Comparison of ENCODE assay signal across 16 cellular contexts in genomic region chr6:27114792-27115191, GRCh38.
DNase-seq lines count a peak whose midpoint lies in the region; ATAC-seq, FAIRE-seq and TF ChIP-seq lines count a peak whose summit lies in the region.
"Had no signal": no experiment of that assay in that cellular context is flagged by ENCODE, and none has a peak within 500 bp of the region (broad histone marks: within the 10 kb centered on the region; RNA-seq: fewer than 3 reads in every experiment).

No MANE protein-coding gene starts in this region.

- in situ Hi-C loops in K562 (cut with MboI): loop anchor here (25.0 kb wide), 1 partner anchor 777 kb away; no protein-coding TSS in a partner anchor

- no peak overlapping the region for H3K4me3 Mint-ChIP-seq in stimulated activated naive CD8-positive, alpha-beta T cell treated with anti-CD3 and anti-CD28 coated beads, Interleukin-15, amount 100 ng/mL, for 72 hours
- H3K4me3 Mint-ChIP-seq: B cell; CD4-positive, alpha-beta T cell; GM23338 had no signal

- H3K27me3 ChIP-seq in MM.1S (replicated peaks; ENCODE audit: insufficient read depth, low read length) (no peaks in the 10 kb centered on the region), K562 (ENCODE audit: control insufficient read depth in 2 of 2, insufficient read depth in 2 of 2, low read length in 2 of 2) (no peaks in the 10 kb centered on the region), colonic mucosa (no peaks in the 10 kb centered on the region)

- H3K4me3 ChIP-seq in MM.1S (ENCODE audit: low read length) (no peak overlapping the region), K562 (no peak overlapping the region), colonic mucosa (no peak overlapping the region)
- H3K4me3 ChIP-seq: GM23338 had no signal

- H3K4me1 ChIP-seq in MM.1S (ENCODE audit: low read length) (peaks cover 4% of the 10 kb centered on the region; the same call in 1 of the 2 replicates), K562 (replicated peaks in 1 of 2; ENCODE audit: control insufficient read depth in 2 of 2, insufficient read depth in 2 of 2, low read length in 2 of 2) (peaks cover 10% of the 10 kb centered on the region in 2 experiments; a peak in 3 of 5 replicates), colonic mucosa (no peaks in the 10 kb centered on the region)

- no peak overlapping the region for H3K9ac ChIP-seq in MM.1S (ENCODE audit: low read length)
- peak overlapping the region in 1 of 2 experiments; percentile 15; a peak in 1 of 4 replicates for H3K9ac ChIP-seq in K562 (ENCODE audit: insufficient read depth in 1 of 2, low read depth in 2 of 2, low read length in 2 of 2)
- H3K9ac ChIP-seq in colonic mucosa (ENCODE audit: low read depth in 2 of 2, low read length in 2 of 2): no peak overlapping the region

- no peak overlapping the region; the same call in 1 of the 2 replicates for H3K27ac ChIP-seq in MM.1S (ENCODE audit: low read length)
- H3K27ac ChIP-seq in K562 (ENCODE audit: extremely low read depth, low read depth, low read length): peak overlapping the region; percentile 61
- no peak overlapping the region for H3K27ac ChIP-seq in colonic mucosa

- no peaks in the 10 kb centered on the region for H3K4me1 Mint-ChIP-seq in stimulated activated naive CD8-positive, alpha-beta T cell treated with anti-CD3 and anti-CD28 coated beads, Interleukin-15, amount 100 ng/mL, for 72 hours
- H3K4me1 Mint-ChIP-seq: B cell, GM23338 had no signal

- H3K27ac Mint-ChIP-seq in stimulated activated naive CD8-positive, alpha-beta T cell treated with anti-CD3 and anti-CD28 coated beads, Interleukin-15, amount 100 ng/mL, for 72 hours: no peak overlapping the region
- H3K27ac Mint-ChIP-seq: B cell; CD4-positive, alpha-beta T cell; GM23338 had no signal

- TF ChIP-seq POLR2A in K562 (conservative IDR thresholded peaks at IDR 0.05): no peak

- peaks cover 0 to 7% of the 10 kb centered on the region in 2 donors for H3K9me3 Mint-ChIP-seq in stimulated activated naive CD8-positive, alpha-beta T cell treated with anti-CD3 and anti-CD28 coated beads, Interleukin-15, amount 100 ng/mL, for 72 hours
- H3K9me3 Mint-ChIP-seq: CD4-positive, alpha-beta T cell had no signal

- H2AFZ ChIP-seq in MM.1S (ENCODE audit: low read length): peak overlapping the region; percentile 30; the same call in 1 of the 2 replicates
- peak overlapping the region; percentile 66 for H2AFZ ChIP-seq in K562 (ENCODE audit: low read depth, low read length)
- H2AFZ ChIP-seq: GM23338 had no signal

- no peak overlapping the region for H3K4me2 ChIP-seq in MM.1S (ENCODE audit: low read depth, low read length)
- peak overlapping the region; percentile 28; the same call in 1 of the 2 replicates for H3K4me2 ChIP-seq in K562 (ENCODE audit: insufficient read depth, low read length)
- H3K4me2 ChIP-seq: GM23338 had no signal

- POLR2A ChIA-PET in K562 (lab: Yijun Ruan, JAX): interaction anchor here (0.6 to 2.2 kb wide), 15 partner anchors 10 to 781 kb away, joined by 3 to 15 read pairs (median 4); a partner anchor contains a TSS

- no peaks in the 10 kb centered on the region for H3F3A ChIP-seq in MM.1S (ENCODE audit: insufficient read depth, low read length)

- ATAC-seq in stimulated activated naive CD8-positive, alpha-beta T cell treated with anti-CD3 and anti-CD28 coated beads, Interleukin-15, Interleukin-2, amounts not matched to agents 100 U/mL and 50 U/mL, for 24 hours: peak; percentile 19
- no peak for ATAC-seq in stimulated activated naive CD8-positive, alpha-beta T cell treated with anti-CD3 and anti-CD28 coated beads, Interleukin-15, amount 100 ng/mL, for 72 hours
- ATAC-seq in K562: peak; percentile 40
- ATAC-seq in GM21825 (IDR thresholded peaks at IDR 0.05; ENCODE audit: unreplicated experiment): no peak
- no peak for ATAC-seq in GM19463 (IDR thresholded peaks at IDR 0.05; ENCODE audit: unreplicated experiment)
- ATAC-seq: GM23338 had no signal

- H4K20me1 ChIP-seq in MM.1S (ENCODE audit: insufficient read depth, low read length): no peaks in the 10 kb centered on the region
- H4K20me1 ChIP-seq in K562 (replicated peaks; ENCODE audit: control insufficient read depth, insufficient read depth, low read length): no peaks in the 10 kb centered on the region

- H3K9me3 ChIP-seq in MM.1S (replicated peaks; ENCODE audit: insufficient read depth, low read length) (no peaks in the 10 kb centered on the region), K562 (replicated peaks; ENCODE audit: control insufficient read depth, insufficient read depth, low read depth, low read length) (no peaks in the 10 kb centered on the region; the same call in 1 of the 2 replicates), colonic mucosa (no peaks in the 10 kb centered on the region)

- TF ChIP-seq EP300 in K562 (IDR thresholded peaks at IDR 0.05; ENCODE audit: low read length): no peak

- 89% methylated on average over 2 of the region's 2 CpGs for WGBS in K562 (ENCODE audit: insufficient coverage, low coverage, missing lambda C conversion rate)

- CTCF ChIA-PET in K562 (lab: Yijun Ruan, JAX; ENCODE audit: low intra/inter-chr PET ratio): interaction anchor here (1.5 kb wide), 1 partner anchor 508 kb away, joined by 4 read pairs; no protein-coding TSS in a partner anchor

- no peak for TF ChIP-seq RAD21 in K562 (CRISPR knock-in tag; conservative IDR thresholded peaks at IDR 0.05 in 1 of 2, IDR thresholded peaks at IDR 0.05 in 1 of 2)

- no peaks in the 10 kb centered on the region for H3K9me1 ChIP-seq in K562 (ENCODE audit: control insufficient read depth, insufficient read depth, low read length)

- intact Hi-C loops in K562 (cut with micrococcal nuclease): no loop called here
- intact Hi-C loops in colonic mucosa (cut with DNase I): no loop called here

- H3K79me2 ChIP-seq in MM.1S (ENCODE audit: low read length): no peaks in the 10 kb centered on the region
- H3K79me2 ChIP-seq in K562 (ENCODE audit: control insufficient read depth, insufficient read depth, low read length): no peaks in the 10 kb centered on the region

- TF ChIP-seq CTCF in MM.1S (IDR thresholded peaks at IDR 0.05; ENCODE audit: low read length) (no peak), K562 (IDR thresholded peaks at IDR 0.05 in 2 of 3, conservative IDR thresholded peaks at IDR 0.05 in 1 of 3; ENCODE audit: insufficient read depth in 2 of 3, low read depth in 1 of 3, low read length in 3 of 3) (no peak), colonic mucosa (IDR thresholded peaks at IDR 0.05) (no peak)

- no peaks in the 10 kb centered on the region for H3K9me2 ChIP-seq in MM.1S (replicated peaks; ENCODE audit: insufficient read depth, low read length)

- DNase-seq in stimulated activated naive CD8-positive, alpha-beta T cell treated with anti-CD3 and anti-CD28 coated beads, Interleukin-15, Interleukin-2, amounts not matched to agents 100 U/mL and 50 U/mL, for 24 hours: no peak
- no peak for DNase-seq in stimulated activated naive CD8-positive, alpha-beta T cell treated with anti-CD3 and anti-CD28 coated beads, Interleukin-15, amount 100 ng/mL, for 72 hours
- no peak for DNase-seq in MM.1S
- no peak for DNase-seq in K562 (ENCODE audit: extremely low read depth in 1 of 4, low spot score in 3 of 4)
- DNase-seq in colonic mucosa: no peak
- no peak for DNase-seq in stimulated activated CD4-positive, alpha-beta T cell treated with anti-CD3 and anti-CD28 coated beads, Interleukin-12 subunit alpha, Interleukin-12 subunit beta, amount 100 ng/mL, for 4 hours
- DNase-seq: C1 segment of cervical spinal cord; Calu3; CD4-positive, alpha-beta T cell; DMS 273 treated with DMSO at 0.1 percent for 48 hours; H7 had no signal

- H3K27me3 Mint-ChIP-seq in stimulated activated naive CD8-positive, alpha-beta T cell treated with anti-CD3 and anti-CD28 coated beads, Interleukin-15, amount 100 ng/mL, for 72 hours: peaks cover 18% of the 10 kb centered on the region

- FAIRE-seq in K562 (lab: Jason Lieb, UNC): no peak
- FAIRE-seq: A204.1 had no signal

- BruUV-seq in K562 (replicated peaks; lab: Mats Ljungman, UMichigan): no TSS peak

- H3K36me3 ChIP-seq in MM.1S (replicated peaks; ENCODE audit: insufficient read depth, low read length) (no peaks in the 10 kb centered on the region), K562 (ENCODE audit: control insufficient read depth, insufficient read depth, low read length) (peaks cover 37% of the 10 kb centered on the region), colonic mucosa (no peaks in the 10 kb centered on the region)

TF ChIP-seq in K562, 482 proteins besides CTCF, POLR2A, EP300 and RAD21 (continues in another document):
- peak; percentile 64; the same call in 1 of the 2 replicates for TF ChIP-seq ZNF740 (CRISPR knock-in tag; IDR thresholded peaks at IDR 0.05)
- TF ChIP-seq ZNF740 (tag; IDR thresholded peaks at IDR 0.05): no peak

Comparison
In these comparisons a context has a peak if more than half of its experiments do, and no peak if none do; other contexts are left out.
1. ATAC-seq: peak in stimulated activated naive CD8-positive, alpha-beta T cell treated with anti-CD3 and anti-CD28 coated beads, Interleukin-15, Interleukin-2, amounts not matched to agents 100 U/mL and 50 U/mL, for 24 hours (single experiment) and K562 (single experiment); none in stimulated activated naive CD8-positive, alpha-beta T cell treated with anti-CD3 and anti-CD28 coated beads, Interleukin-15, amount 100 ng/mL, for 72 hours (single experiment), GM21825 (single experiment) and GM19463 (single experiment).